Comparison of ENCODE assay signal across 33 cellular contexts in genomic region chr1:143553627-143554026, GRCh38.
"Had no signal": no experiment of that assay in that cellular context is flagged by ENCODE, and none has a peak within 500 bp of the region (broad histone marks: within the 10 kb centered on the region; RNA-seq: fewer than 3 reads in every experiment).

No MANE protein-coding gene starts in this region.

- H3K4me1 Mint-ChIP-seq: activated naive CD4-positive, alpha-beta T cell treated with anti-CD3 and anti-CD28 coated beads, Interleukin-2, amount 10 ng/mL, durations not matched to agents 7 days and 5 days; activated naive CD4-positive, alpha-beta T cell treated with anti-CD3 and anti-CD28 coated beads, Interleukin-2, amount 50 U/mL, for 24 hours; activated naive CD8-positive, alpha-beta T cell treated with anti-CD3 and anti-CD28 coated beads for 36 hours; activated naive CD8-positive, alpha-beta T cell treated with anti-CD3 and anti-CD28 coated beads, Interleukin-2, amount 10 ng/mL, durations not matched to agents 7 days and 5 days; activated naive CD8-positive, alpha-beta T cell treated with anti-CD3 and anti-CD28 coated beads, Interleukin-2, amount 50 U/mL, for 24 hours; activated T-helper 17 cell treated with anti-CD3 and anti-CD28 coated beads, Interleukin-2, amount 50 U/mL, for 72 hours; brain; central memory CD8-positive, alpha-beta T cell had no signal

- H3K4me3 Mint-ChIP-seq: activated naive CD4-positive, alpha-beta T cell treated with anti-CD3 and anti-CD28 coated beads for 36 hours; activated naive CD4-positive, alpha-beta T cell treated with anti-CD3 and anti-CD28 coated beads, Interleukin-2, amount 10 ng/mL, durations not matched to agents 7 days and 5 days; activated naive CD4-positive, alpha-beta T cell treated with anti-CD3 and anti-CD28 coated beads, Interleukin-2, amount 50 U/mL, for 24 hours; activated naive CD8-positive, alpha-beta T cell; activated naive CD8-positive, alpha-beta T cell treated with anti-CD3 and anti-CD28 coated beads for 36 hours; activated naive CD8-positive, alpha-beta T cell treated with anti-CD3 and anti-CD28 coated beads, Interleukin-2, amount 10 ng/mL, durations not matched to agents 7 days and 5 days; activated naive CD8-positive, alpha-beta T cell treated with anti-CD3 and anti-CD28 coated beads, Interleukin-2, amount 50 U/mL, for 24 hours; activated T-cell treated with anti-CD3 and anti-CD28 coated beads, Interleukin-2, amount 50 U/mL, for 24 hours; activated T-cell treated with anti-CD3 and anti-CD28 coated beads, Interleukin-2, amount 50 U/mL, for 4 hours; activated T-cell treated with anti-CD3 and anti-CD28 coated beads, Interleukin-2, amount 50 U/mL, for 72 hours; activated T-helper 1 cell treated with anti-CD3 and anti-CD28 coated beads, Interleukin-12 subunit alpha, Interleukin-12 subunit beta, Interleukin-2, Interleukin-4 antibody, amounts not matched to agents 30 ng/mL and 10 ng/mL and 1 ng/mL, durations not matched to agents 14 hours and 24 hours and 36 hours; activated T-helper 17 cell treated with anti-CD3 and anti-CD28 coated beads, Interleukin-2, amount 50 U/mL, for 72 hours; brain; central memory CD8-positive, alpha-beta T cell had no signal

- H3K27me3 Mint-ChIP-seq: activated naive CD4-positive, alpha-beta T cell treated with anti-CD3 and anti-CD28 coated beads, Interleukin-2, amount 10 ng/mL, durations not matched to agents 7 days and 5 days; activated naive CD8-positive, alpha-beta T cell treated with anti-CD3 and anti-CD28 coated beads, Interleukin-2, amount 10 ng/mL, durations not matched to agents 7 days and 5 days; central memory CD8-positive, alpha-beta T cell had no signal

- H3K36me3 Mint-ChIP-seq: activated naive CD4-positive, alpha-beta T cell treated with anti-CD3 and anti-CD28 coated beads, Interleukin-2, amount 10 ng/mL, durations not matched to agents 7 days and 5 days; activated naive CD4-positive, alpha-beta T cell treated with anti-CD3 and anti-CD28 coated beads, Interleukin-2, amount 50 U/mL, for 24 hours; activated naive CD8-positive, alpha-beta T cell; activated naive CD8-positive, alpha-beta T cell treated with anti-CD3 and anti-CD28 coated beads for 36 hours; activated naive CD8-positive, alpha-beta T cell treated with anti-CD3 and anti-CD28 coated beads, Interleukin-2, amount 10 ng/mL, durations not matched to agents 7 days and 5 days; brain had no signal

- H3K27ac Mint-ChIP-seq: activated naive CD4-positive, alpha-beta T cell treated with anti-CD3 and anti-CD28 coated beads for 36 hours; activated naive CD4-positive, alpha-beta T cell treated with anti-CD3 and anti-CD28 coated beads, Interleukin-2, amount 10 ng/mL, durations not matched to agents 7 days and 5 days; activated naive CD4-positive, alpha-beta T cell treated with anti-CD3 and anti-CD28 coated beads, Interleukin-2, amount 50 U/mL, for 24 hours; activated naive CD8-positive, alpha-beta T cell; activated naive CD8-positive, alpha-beta T cell treated with anti-CD3 and anti-CD28 coated beads for 36 hours; activated naive CD8-positive, alpha-beta T cell treated with anti-CD3 and anti-CD28 coated beads, Interleukin-2, amount 10 ng/mL, durations not matched to agents 7 days and 5 days; activated naive CD8-positive, alpha-beta T cell treated with anti-CD3 and anti-CD28 coated beads, Interleukin-2, amount 50 U/mL, for 24 hours; activated T-cell treated with anti-CD3 and anti-CD28 coated beads, Interleukin-2, amount 50 U/mL, for 24 hours; activated T-cell treated with anti-CD3 and anti-CD28 coated beads, Interleukin-2, amount 50 U/mL, for 72 hours; activated T-helper 1 cell treated with anti-CD3 and anti-CD28 coated beads, Interleukin-12 subunit alpha, Interleukin-12 subunit beta, Interleukin-2, Interleukin-4 antibody, amounts not matched to agents 30 ng/mL and 10 ng/mL and 1 ng/mL, durations not matched to agents 14 hours and 24 hours and 36 hours; activated T-helper 17 cell treated with anti-CD3 and anti-CD28 coated beads, Interleukin-2, amount 50 U/mL, for 72 hours; activated T-helper 2 cell treated with anti-CD3 and anti-CD28 coated beads, Interferon-gamma antibody, Interleukin-2, Interleukin-4, amounts not matched to agents 10 μg/mL and 5 μg/mL and 100 μg/mL, durations not matched to agents 14 hours and 24 hours and 36 hours; brain had no signal

- DNase-seq: activated effector memory CD4-positive, alpha-beta T cell treated with anti-CD3 and anti-CD28 coated beads, Interleukin-2, amount 50 U/mL, for 16 hours; activated effector memory CD4-positive, alpha-beta T cell treated with Interleukin-2 at 50 U/mL for 16 hours; activated gamma-delta T cell; activated gamma-delta T cell treated with Interleukin-2 at 50 U/mL for 16 hours; activated naive CD4-positive, alpha-beta T cell; activated naive CD4-positive, alpha-beta T cell treated with anti-CD3 and anti-CD28 coated beads for 36 hours; activated naive CD4-positive, alpha-beta T cell treated with anti-CD3 and anti-CD28 coated beads, Interleukin-2, amount 10 ng/mL, durations not matched to agents 7 days and 5 days; activated naive CD4-positive, alpha-beta T cell treated with anti-CD3 and anti-CD28 coated beads, Interleukin-2, amount 50 U/mL, for 16 hours; activated naive CD4-positive, alpha-beta T cell treated with Interleukin-2 at 50 U/mL for 16 hours; activated naive CD8-positive, alpha-beta T cell treated with anti-CD3 and anti-CD28 coated beads for 36 hours; activated naive CD8-positive, alpha-beta T cell treated with anti-CD3 and anti-CD28 coated beads, Interleukin-2, amount 10 ng/mL, durations not matched to agents 7 days and 5 days; activated naive CD8-positive, alpha-beta T cell treated with anti-CD3 and anti-CD28 coated beads, Interleukin-2, amount 50 U/mL, for 24 hours; activated T-cell treated with anti-CD3 and anti-CD28 coated beads, Interleukin-2, amount 50 U/mL, for 24 hours; activated T-cell treated with anti-CD3 and anti-CD28 coated beads, Interleukin-2, amount 50 U/mL, for 4 hours; activated T-cell treated with anti-CD3 and anti-CD28 coated beads, Interleukin-2, amount 50 U/mL, for 48 hours; activated T-cell treated with anti-CD3 and anti-CD28 coated beads, Interleukin-2, amount 50 U/mL, for 72 hours; adrenal gland; amniotic stem cell; amygdala; anterior cingulate cortex; aorta; body of pancreas; brain microvascular endothelial cell; caudate nucleus; central memory CD4-positive, alpha-beta T cell; cerebellar nuclear complex had no signal

- H3K9me3 Mint-ChIP-seq: activated naive CD4-positive, alpha-beta T cell treated with anti-CD3 and anti-CD28 coated beads, Interleukin-2, amount 10 ng/mL, durations not matched to agents 7 days and 5 days; activated naive CD8-positive, alpha-beta T cell treated with anti-CD3 and anti-CD28 coated beads, Interleukin-2, amount 10 ng/mL, durations not matched to agents 7 days and 5 days; activated T-cell treated with anti-CD3 and anti-CD28 coated beads, Interleukin-2, amount 50 U/mL, for 72 hours; activated T-helper 1 cell treated with anti-CD3 and anti-CD28 coated beads, Interleukin-12 subunit alpha, Interleukin-12 subunit beta, Interleukin-2, Interleukin-4 antibody, amounts not matched to agents 30 ng/mL and 10 ng/mL and 1 ng/mL, durations not matched to agents 14 hours and 24 hours and 36 hours; central memory CD8-positive, alpha-beta T cell had no signal
